Comparison of ENCODE assay signal across 2 cellular contexts in genomic region chr14:68926236-68926635, GRCh38.
TF ChIP-seq lines count a peak whose summit lies in the region.

No MANE protein-coding gene starts in this region.

TF ChIP-seq in SK-N-SH, 30 proteins besides CTCF, POLR2A, EP300 and RAD21:
- TF ChIP-seq FOXM1 (IDR thresholded peaks at IDR 0.05; ENCODE audit: low read depth) (no peak), TEAD4 (IDR thresholded peaks at IDR 0.05; ENCODE audit: borderline replicate concordance, insufficient read depth) (no peak), GATA2 (CRISPR knock-in tag; IDR thresholded peaks at IDR 0.05) (no peak), FOSL2 (IDR thresholded peaks at IDR 0.05; ENCODE audit: borderline replicate concordance, low read depth) (no peak), TCF12 (IDR thresholded peaks at IDR 0.05) (no peak), TAF1 (IDR thresholded peaks at IDR 0.05; ENCODE audit: borderline replicate concordance, low read depth, low read length) (no peak), MEF2A (IDR thresholded peaks at IDR 0.05; ENCODE audit: borderline replicate concordance, low read depth) (no peak), RCOR1 (IDR thresholded peaks at IDR 0.05; ENCODE audit: low read length) (no peak), POLR2AphosphoS5 (IDR thresholded peaks at IDR 0.05; ENCODE audit: low read depth, low read length) (no peak), YY1 (IDR thresholded peaks at IDR 0.05; ENCODE audit: low read depth) (no peak), NRF1 (IDR thresholded peaks at IDR 0.05; ENCODE audit: low read depth, low read length) (no peak)
- TF ChIP-seq, protein P1, sequence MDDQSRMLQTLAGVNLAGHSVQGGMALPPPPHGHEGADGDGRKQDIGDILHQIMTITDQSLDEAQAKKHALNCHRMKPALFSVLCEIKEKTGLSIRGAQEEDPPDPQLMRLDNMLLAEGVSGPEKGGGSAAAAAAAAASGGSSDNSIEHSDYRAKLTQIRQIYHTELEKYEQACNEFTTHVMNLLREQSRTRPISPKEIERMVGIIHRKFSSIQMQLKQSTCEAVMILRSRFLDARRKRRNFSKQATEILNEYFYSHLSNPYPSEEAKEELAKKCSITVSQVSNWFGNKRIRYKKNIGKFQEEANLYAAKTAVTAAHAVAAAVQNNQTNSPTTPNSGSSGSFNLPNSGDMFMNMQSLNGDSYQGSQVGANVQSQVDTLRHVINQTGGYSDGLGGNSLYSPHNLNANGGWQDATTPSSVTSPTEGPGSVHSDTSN (IDR thresholded peaks at IDR 0.05): no peak

TF ChIP-seq in SK-N-SH treated with all-trans-retinoic acid at 6 μM for 48 hours, 23 proteins besides CTCF, POLR2A, EP300 and RAD21:
- no peak for TF ChIP-seq ISL1 (CRISPR knock-in tag; IDR thresholded peaks at IDR 0.05)
- TF ChIP-seq ZFP30 (CRISPR knock-in tag; IDR thresholded peaks at IDR 0.05): no peak
- TF ChIP-seq TSHZ2 (CRISPR knock-in tag; IDR thresholded peaks at IDR 0.05): no peak
- TF ChIP-seq PPARA (CRISPR knock-in tag; IDR thresholded peaks at IDR 0.05; ENCODE audit: borderline replicate concordance): no peak
- TF ChIP-seq RARB (CRISPR knock-in tag; IDR thresholded peaks at IDR 0.05): no peak
- TF ChIP-seq, protein P2, sequence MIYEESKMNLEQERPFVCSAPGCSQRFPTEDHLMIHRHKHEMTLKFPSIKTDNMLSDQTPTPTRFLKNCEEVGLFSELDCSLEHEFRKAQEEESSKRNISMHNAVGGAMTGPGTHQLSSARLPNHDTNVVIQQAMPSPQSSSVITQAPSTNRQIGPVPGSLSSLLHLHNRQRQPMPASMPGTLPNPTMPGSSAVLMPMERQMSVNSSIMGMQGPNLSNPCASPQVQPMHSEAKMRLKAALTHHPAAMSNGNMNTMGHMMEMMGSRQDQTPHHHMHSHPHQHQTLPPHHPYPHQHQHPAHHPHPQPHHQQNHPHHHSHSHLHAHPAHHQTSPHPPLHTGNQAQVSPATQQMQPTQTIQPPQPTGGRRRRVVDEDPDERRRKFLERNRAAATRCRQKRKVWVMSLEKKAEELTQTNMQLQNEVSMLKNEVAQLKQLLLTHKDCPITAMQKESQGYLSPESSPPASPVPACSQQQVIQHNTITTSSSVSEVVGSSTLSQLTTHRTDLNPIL (CRISPR knock-in tag; IDR thresholded peaks at IDR 0.05; ENCODE audit: low read depth): no peak
- TF ChIP-seq, protein P3, sequence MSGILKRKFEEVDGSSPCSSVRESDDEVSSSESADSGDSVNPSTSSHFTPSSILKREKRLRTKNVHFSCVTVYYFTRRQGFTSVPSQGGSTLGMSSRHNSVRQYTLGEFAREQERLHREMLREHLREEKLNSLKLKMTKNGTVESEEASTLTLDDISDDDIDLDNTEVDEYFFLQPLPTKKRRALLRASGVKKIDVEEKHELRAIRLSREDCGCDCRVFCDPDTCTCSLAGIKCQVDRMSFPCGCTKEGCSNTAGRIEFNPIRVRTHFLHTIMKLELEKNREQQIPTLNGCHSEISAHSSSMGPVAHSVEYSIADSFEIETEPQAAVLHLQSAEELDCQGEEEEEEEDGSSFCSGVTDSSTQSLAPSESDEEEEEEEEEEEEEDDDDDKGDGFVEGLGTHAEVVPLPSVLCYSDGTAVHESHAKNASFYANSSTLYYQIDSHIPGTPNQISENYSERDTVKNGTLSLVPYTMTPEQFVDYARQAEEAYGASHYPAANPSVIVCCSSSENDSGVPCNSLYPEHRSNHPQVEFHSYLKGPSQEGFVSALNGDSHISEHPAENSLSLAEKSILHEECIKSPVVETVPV (CRISPR knock-in tag; IDR thresholded peaks at IDR 0.05): no peak
- TF ChIP-seq, protein P4, sequence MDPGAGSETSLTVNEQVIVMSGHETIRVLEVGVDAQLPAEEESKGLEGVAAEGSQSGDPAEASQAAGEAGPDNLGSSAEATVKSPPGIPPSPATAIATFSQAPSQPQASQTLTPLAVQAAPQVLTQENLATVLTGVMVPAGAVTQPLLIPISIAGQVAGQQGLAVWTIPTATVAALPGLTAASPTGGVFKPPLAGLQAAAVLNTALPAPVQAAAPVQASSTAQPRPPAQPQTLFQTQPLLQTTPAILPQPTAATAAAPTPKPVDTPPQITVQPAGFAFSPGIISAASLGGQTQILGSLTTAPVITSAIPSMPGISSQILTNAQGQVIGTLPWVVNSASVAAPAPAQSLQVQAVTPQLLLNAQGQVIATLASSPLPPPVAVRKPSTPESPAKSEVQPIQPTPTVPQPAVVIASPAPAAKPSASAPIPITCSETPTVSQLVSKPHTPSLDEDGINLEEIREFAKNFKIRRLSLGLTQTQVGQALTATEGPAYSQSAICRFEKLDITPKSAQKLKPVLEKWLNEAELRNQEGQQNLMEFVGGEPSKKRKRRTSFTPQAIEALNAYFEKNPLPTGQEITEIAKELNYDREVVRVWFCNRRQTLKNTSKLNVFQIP (CRISPR knock-in tag; IDR thresholded peaks at IDR 0.05; ENCODE audit: borderline replicate concordance, low read depth): no peak
- no peak for TF ChIP-seq ZNF8 (CRISPR knock-in tag; IDR thresholded peaks at IDR 0.05)
